ENCODE assay signal across 8 cellular contexts in the genomic region with DNA sequence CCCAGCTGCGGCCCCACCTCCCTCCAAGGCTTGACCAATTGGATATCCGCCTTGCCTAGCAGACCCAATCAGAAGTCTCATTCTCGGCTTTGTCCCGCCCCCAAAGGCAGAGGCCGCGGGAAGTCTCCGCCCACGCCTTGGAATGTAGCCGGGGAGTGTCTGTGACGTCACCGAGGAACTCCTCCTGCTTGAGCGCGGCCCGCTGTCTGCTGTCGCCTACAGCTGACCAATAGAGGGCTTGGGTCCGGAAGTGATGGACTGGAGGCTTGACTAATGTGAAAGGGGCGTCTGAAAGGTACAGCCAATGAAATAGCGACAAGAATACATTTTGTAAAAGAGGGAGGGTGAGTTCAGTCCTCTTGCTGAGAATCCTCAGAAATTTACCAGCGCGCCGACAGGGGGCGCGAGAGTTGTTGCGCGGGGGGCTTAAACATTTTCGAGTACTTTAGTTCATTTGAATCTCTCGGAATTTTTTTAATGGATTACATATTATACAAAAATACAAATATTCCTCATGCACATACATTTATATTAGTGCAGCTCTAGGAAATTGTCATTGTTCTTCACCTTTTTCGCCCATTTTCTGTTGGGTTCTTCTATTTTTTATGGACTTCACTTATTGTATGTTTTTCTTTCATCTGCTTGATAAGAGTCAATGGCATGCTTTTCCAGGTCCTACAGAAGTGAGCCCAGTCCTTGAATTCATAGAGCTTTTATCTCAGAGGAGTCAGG. TPM values are rescaled to one million over a fixed set of nuclear protein-coding genes. Genes with fewer than 3 reads are reported as not detected.
DNase-seq lines count a peak whose midpoint lies in the region; ATAC-seq and TF ChIP-seq lines count a peak whose summit lies in the region.

No MANE protein-coding gene starts in this region.

- peak overlapping the region; percentile 90 for H3K4me3 ChIP-seq in GM12864 (ENCODE audit: low read depth, low read length)
- H3K4me3 ChIP-seq in SU-DHL-6 (ENCODE audit: insufficient read depth, low read length, poor library complexity, severe bottlenecking) = no peak overlapping the region
- peak overlapping the region; percentile 80 for H3K4me3 ChIP-seq in ovary
- H3K4me3 ChIP-seq in thyroid gland (replicated peaks in 1 of 3) = peak overlapping the region; percentile 76 to 94 (median 86)

- H3K27ac ChIP-seq in SU-DHL-6 (ENCODE audit: low read depth, low read length) (no peak overlapping the region), ovary (peak overlapping the region in 1 of 2 donors; percentile 95), thyroid gland (peak overlapping the region; percentile 89 to 99 (median 99))

- peak overlapping the region; percentile 98 for H3K4me3 Mint-ChIP-seq in activated naive CD8-positive, alpha-beta T cell treated with anti-CD3 and anti-CD28 coated beads, Interleukin-2, amount 50 U/mL, for 24 hours

- H3K4me2 ChIP-seq in SU-DHL-6 (ENCODE audit: low read depth, low read length, poor library complexity, severe bottlenecking) = no peak overlapping the region

- WGBS in ovary, 3 donors = 1 to 2% (median 1%) methylated on average over 28 of the region's 28 CpGs
- WGBS in thyroid gland, 2 donors = 2 to 4% methylated on average over 22 to 28 of the region's 28 CpGs

- H2AFZ ChIP-seq in SU-DHL-6 (ENCODE audit: low read depth, low read length, severe bottlenecking) = no peak overlapping the region

- H3K9me3 ChIP-seq in SU-DHL-6 (ENCODE audit: insufficient read depth, low read length) (no peaks in the 10 kb centered on the region), ovary (no peaks in the 10 kb centered on the region), thyroid gland (no peaks in the 10 kb centered on the region)

- H3K79me2 ChIP-seq in SU-DHL-6 (ENCODE audit: insufficient read depth, low read length) = no peaks in the 10 kb centered on the region

- peak; percentile 64 for TF ChIP-seq EP300 in ovary (IDR thresholded peaks at IDR 0.05)

- H4K20me1 ChIP-seq in SU-DHL-6 (ENCODE audit: low read depth, low read length) = no peaks in the 10 kb centered on the region

- H3K36me3 Mint-ChIP-seq in activated naive CD8-positive, alpha-beta T cell treated with anti-CD3 and anti-CD28 coated beads, Interleukin-2, amount 50 U/mL, for 24 hours (ENCODE audit: low read depth) = peaks cover 8% of the 10 kb centered on the region

- H3K27me3 ChIP-seq in SU-DHL-6 (ENCODE audit: low read length) (no peaks in the 10 kb centered on the region), ovary (no peaks in the 10 kb centered on the region), thyroid gland (no peaks in the 10 kb centered on the region)

- H3K4me1 Mint-ChIP-seq in activated naive CD8-positive, alpha-beta T cell treated with anti-CD3 and anti-CD28 coated beads, Interleukin-2, amount 50 U/mL, for 24 hours = peaks cover 42% of the 10 kb centered on the region

- H3K36me3 ChIP-seq in SU-DHL-6 (ENCODE audit: low read length) = no peaks in the 10 kb centered on the region
- no peaks in the 10 kb centered on the region for H3K36me3 ChIP-seq in ovary
- H3K36me3 ChIP-seq in thyroid gland = no peaks in the 10 kb centered on the region

- no peaks in the 10 kb centered on the region for H3K9me3 Mint-ChIP-seq in activated naive CD8-positive, alpha-beta T cell treated with anti-CD3 and anti-CD28 coated beads, Interleukin-2, amount 50 U/mL, for 24 hours

- ATAC-seq in HG02763 (IDR thresholded peaks at IDR 0.05; ENCODE audit: unreplicated experiment) (peak; percentile 96), Right ventricle myocardium superior (ENCODE audit: poor library complexity) (peak; percentile 97)
- ATAC-seq in activated naive CD8-positive, alpha-beta T cell treated with anti-CD3 and anti-CD28 coated beads, Interleukin-2, amount 50 U/mL, for 24 hours = peak; percentile 95

- H3K9me2 ChIP-seq in SU-DHL-6 (replicated peaks; ENCODE audit: insufficient read depth, low read length) = no peaks in the 10 kb centered on the region

- no peaks in the 10 kb centered on the region for H3K27me3 Mint-ChIP-seq in activated naive CD8-positive, alpha-beta T cell treated with anti-CD3 and anti-CD28 coated beads, Interleukin-2, amount 50 U/mL, for 24 hours

- H3K9ac ChIP-seq in SU-DHL-6 (ENCODE audit: low read length) = no peak overlapping the region

- no peak for TF ChIP-seq POLR2A in ovary (IDR thresholded peaks at IDR 0.05)
- TF ChIP-seq POLR2A in thyroid gland (IDR thresholded peaks at IDR 0.05) = no peak

- TF ChIP-seq CTCF in GM12864 (IDR thresholded peaks at IDR 0.05; ENCODE audit: low read depth, low read length, missing control alignments) (peak; percentile 79), SU-DHL-6 (IDR thresholded peaks at IDR 0.05; ENCODE audit: insufficient read depth, low read length, poor library complexity, severe bottlenecking) (peak; percentile 9), ovary (IDR thresholded peaks at IDR 0.05) (peak; percentile 85 to 88 (median 88)), thyroid gland (IDR thresholded peaks at IDR 0.05) (peak; percentile 80 to 90 (median 88))

- H3K4me1 ChIP-seq in ovary (ENCODE audit: insufficient read depth) (peaks cover 3% of the 10 kb centered on the region), thyroid gland (peaks cover 17 to 28% of the 10 kb centered on the region in 2 donors)

- intact Hi-C loops in Right ventricle myocardium superior (cut with DNase I) = loop anchor here (10.0 kb wide), 1 partner anchor 47 kb away; no protein-coding TSS in a partner anchor
- intact Hi-C loops in ovary (cut with DNase I) = loop anchor here in 2 of 4 donors (10.0 kb wide), 2 partner anchors 57 to 733 kb away; no protein-coding TSS in a partner anchor
- intact Hi-C loops in thyroid gland (cut with DNase I) = no loop called here

- H3F3A ChIP-seq in SU-DHL-6 (ENCODE audit: insufficient read depth) = no peaks in the 10 kb centered on the region

- peak overlapping the region; percentile 93 for H3K27ac Mint-ChIP-seq in activated naive CD8-positive, alpha-beta T cell treated with anti-CD3 and anti-CD28 coated beads, Interleukin-2, amount 50 U/mL, for 24 hours

- DNase-seq in GM12864 (ENCODE audit: low read depth) (peak; percentile 99), NCI-H128 (lab: John Stamatoyannopoulos, UW; ENCODE audit: unreplicated experiment) (peak; percentile 92), Right ventricle myocardium superior (peak; percentile 99), ovary (peak; percentile 99 to 100 (median 100)), thyroid gland (peak; percentile 99)
- DNase-seq in activated naive CD8-positive, alpha-beta T cell treated with anti-CD3 and anti-CD28 coated beads, Interleukin-2, amount 50 U/mL, for 24 hours = peak; percentile 95

RNA-seq across cellular contexts. Expression of a gene that starts 0.4 kb away (rescaled TPM):
- total RNA-seq in Right ventricle myocardium superior (18.1 TPM), ovary (100 to 1,000 TPM in 1 of 7 donors, 10 to 100 TPM in 6; 24.7 to 110 (median 89.6) TPM), thyroid gland (100 to 1,000 TPM in 2 of 4 donors, 10 to 100 TPM in 2; 86.1 to 143 (median 103) TPM)
- polyA plus RNA-seq in ovary = 10 to 100 TPM; 21.2 to 47.5 TPM

Comparison
In these comparisons a context has a peak if more than half of its experiments do, and no peak if none do; other contexts are left out.
1. CTCF ChIP-seq: peak in every context shown above with its lines; median percentile 88 in ovary; 88 in thyroid gland; 79 in GM12864; 9 in SU-DHL-6.